25 cellular contexts compared by ENCODE assay signal in genomic region chr2:26523750-26524149, GRCh38. TPM values are rescaled to one million over a fixed set of nuclear protein-coding genes. Genes with fewer than 3 reads are reported as not detected.
"Had no signal": no experiment of that assay in that cellular context is flagged by ENCODE, and none has a peak within 500 bp of the region (broad histone marks: within the 10 kb centered on the region; RNA-seq: fewer than 3 reads in every experiment).

No MANE protein-coding gene starts in this region.

- H3K36me3 ChIP-seq: esophagus squamous epithelium, heart right ventricle, lower lobe of right lung, neutrophil, prostate gland, right atrium auricular region, thoracic aorta, tibial nerve, vagina had no signal

- H2AFZ ChIP-seq: parathyroid adenoma had no signal

- H3K79me2 ChIP-seq: parathyroid adenoma had no signal

- H3K9ac ChIP-seq: parathyroid adenoma had no signal

- H3K4me1 ChIP-seq: esophagus squamous epithelium, heart right ventricle, lower lobe of right lung, parathyroid adenoma, prostate gland, right atrium auricular region, tibial nerve, vagina had no signal

- H3K9me3 ChIP-seq: esophagus squamous epithelium, heart right ventricle, lower lobe of right lung, neutrophil, prostate gland, right atrium auricular region, thoracic aorta, tibial nerve, vagina had no signal

- H3K36me3 Mint-ChIP-seq: naive B cell; natural killer cell treated with Interleukin-12 subunit alpha and Interleukin-12 subunit beta and Interleukin-15 and Interleukin-18, amount 100 ng/mL, for 72 hours; stimulated activated memory B cell treated with anti-CD40 and anti-IgM and Interleukin-4, amounts not matched to agents 10 μg/mL and 1 μg/mL and 100 μg/mL, for 72 hours had no signal

- H3K4me3 Mint-ChIP-seq: naive B cell; natural killer cell treated with Interleukin-12 subunit alpha and Interleukin-12 subunit beta and Interleukin-15 and Interleukin-18, amount 100 ng/mL, for 72 hours; neural crest cell; stimulated activated memory B cell treated with anti-CD40 and anti-IgM and Interleukin-4, amounts not matched to agents 10 μg/mL and 1 μg/mL and 100 μg/mL, for 72 hours had no signal

- H3K9me3 Mint-ChIP-seq: naive B cell; natural killer cell treated with Interleukin-12 subunit alpha and Interleukin-12 subunit beta and Interleukin-15 and Interleukin-18, amount 100 ng/mL, for 72 hours; neural crest cell; stimulated activated memory B cell treated with anti-CD40 and anti-IgM and Interleukin-4, amounts not matched to agents 10 μg/mL and 1 μg/mL and 100 μg/mL, for 72 hours had no signal

- H3K27me3 ChIP-seq: right atrium auricular region, vagina had no signal

- H3K4me1 Mint-ChIP-seq: naive B cell; stimulated activated memory B cell treated with anti-CD40 and anti-IgM and Interleukin-4, amounts not matched to agents 10 μg/mL and 1 μg/mL and 100 μg/mL, for 72 hours had no signal

- H3K4me3 ChIP-seq: coronary artery, esophagus squamous epithelium, heart right ventricle, lower lobe of right lung, prostate gland, right atrium auricular region, thoracic aorta, tibial nerve, vagina had no signal

- H3K27ac Mint-ChIP-seq: naive B cell; natural killer cell treated with Interleukin-12 subunit alpha and Interleukin-12 subunit beta and Interleukin-15 and Interleukin-18, amount 100 ng/mL, for 72 hours; stimulated activated memory B cell treated with anti-CD40 and anti-IgM and Interleukin-4, amounts not matched to agents 10 μg/mL and 1 μg/mL and 100 μg/mL, for 72 hours had no signal

- H3K27ac ChIP-seq: coronary artery, esophagus squamous epithelium, heart right ventricle, lower lobe of right lung, neutrophil, parathyroid adenoma, prostate gland, right atrium auricular region, thoracic aorta, tibial nerve, vagina had no signal

- DNase-seq: dermis blood vessel endothelial cell; effector memory CD4-positive, alpha-beta T cell; erythroblast; esophagus squamous epithelium; foreskin melanocyte; glutamatergic neuron; heart right ventricle; hippocampal formation; left ventricle myocardium superior; lower lobe of right lung; naive B cell; stimulated activated CD4-positive, alpha-beta T cell treated with anti-CD3 and anti-CD28 coated beads, Interleukin-4, amount 100 ng/mL, for 4 hours; stimulated activated naive CD8-positive, alpha-beta T cell treated with anti-CD3 and anti-CD28 coated beads, Interleukin-15, Interleukin-2, amounts not matched to agents 100 U/mL and 50 U/mL, for 24 hours; substantia nigra had no signal

RNA-seq across cellular contexts. Expression of gene OTOF, which starts 45.8 kb away (rescaled TPM):
- total RNA-seq: left ventricle myocardium superior had no signal
